Comparison of ENCODE assay signal across 17 cellular contexts in genomic region chr1:72724951-72725863, GRCh38.
A peak's percentile ranks its signal among the peaks of the same experiment; 100 is the strongest.
DNase-seq lines count a peak whose midpoint lies in the region; ATAC-seq, FAIRE-seq and TF ChIP-seq lines count a peak whose summit lies in the region.
"Had no signal": no experiment of that assay in that cellular context is flagged by ENCODE, and none has a peak within 500 bp of the region (broad histone marks: within the 10 kb centered on the region; RNA-seq: fewer than 3 reads in every experiment).

No MANE protein-coding gene starts in this region.

- no peaks in the 10 kb centered on the region for H3K79me2 ChIP-seq in GM23338 (replicated peaks; ENCODE audit: insufficient read depth)

- H3K9me3 ChIP-seq in endodermal cell (ENCODE audit: control insufficient read depth, low read length) (no peaks in the 10 kb centered on the region), breast epithelium (no peaks in the 10 kb centered on the region)
- H3K9me3 ChIP-seq: adrenal gland had no signal

- H3K27ac Mint-ChIP-seq in GM23338 (no peak overlapping the region), endodermal cell (no peak overlapping the region), neural crest cell (ENCODE audit: unreplicated experiment) (no peak overlapping the region)
- H3K27ac Mint-ChIP-seq: activated CD4-positive, alpha-beta memory T cell treated with anti-CD3 and anti-CD28 coated beads for 36 hours; activated T-cell treated with anti-CD3 and anti-CD28 coated beads, Interleukin-2, amount 50 U/mL, for 72 hours had no signal

- FAIRE-seq in urothelium cell line (lab: Jason Lieb, UNC): no peak

- H3K9me3 Mint-ChIP-seq in GM23338 (no peaks in the 10 kb centered on the region), endodermal cell (peaks cover 3% of the 10 kb centered on the region), neural crest cell (peaks cover 4% of the 10 kb centered on the region)

- peak; percentile 83 for DNase-seq in GM23338 (ENCODE audit: low spot score)
- DNase-seq in endodermal cell: peak; percentile 88
- DNase-seq in neural crest cell (ENCODE audit: low read depth, low spot score): peak; percentile 3
- no peak for DNase-seq in urothelium cell line (ENCODE audit: low spot score)
- no peak for DNase-seq in NCI-H187 treated with DMSO at 0.1 percent for 48 hours (lab: John Stamatoyannopoulos, UW)
- no peak for DNase-seq in breast epithelium (ENCODE audit: low spot score in 2 of 2)
- DNase-seq: activated CD4-positive, alpha-beta memory T cell treated with anti-CD3 and anti-CD28 coated beads for 36 hours; activated T-cell treated with anti-CD3 and anti-CD28 coated beads, Interleukin-2, amount 50 U/mL, for 72 hours; adrenal gland; AML-193; mesenchymal stem cell; NCI-H510A; stimulated activated CD4-positive, alpha-beta T cell treated with anti-CD3 and anti-CD28 coated beads, Interleukin-2, amount 100 ng/mL, for 24 hours; substantia nigra; SW 1271 had no signal

- H3K9ac ChIP-seq in endodermal cell (ENCODE audit: extremely low read depth, low read length, poor library complexity, severe bottlenecking): no peak overlapping the region

- H3F3A ChIP-seq in GM23338 (replicated peaks; ENCODE audit: low read depth): no peaks in the 10 kb centered on the region

- H3K27me3 Mint-ChIP-seq in GM23338 (ENCODE audit: insufficient read depth, low read depth, poor library complexity) (no peaks in the 10 kb centered on the region), endodermal cell (ENCODE audit: insufficient read depth) (no peaks in the 10 kb centered on the region), neural crest cell (ENCODE audit: low read depth) (no peaks in the 10 kb centered on the region)
- H3K27me3 Mint-ChIP-seq: activated CD4-positive, alpha-beta memory T cell treated with anti-CD3 and anti-CD28 coated beads for 36 hours had no signal

- H3K4me1 ChIP-seq in GM23338 (ENCODE audit: insufficient read depth) (peaks cover 5% of the 10 kb centered on the region; the same call in 1 of the 2 replicates), endodermal cell (ENCODE audit: control insufficient read depth, insufficient read depth, low read length) (no peaks in the 10 kb centered on the region), breast epithelium (no peaks in the 10 kb centered on the region)
- H3K4me1 ChIP-seq: adrenal gland had no signal

- H3K27me3 ChIP-seq in GM23338 (ENCODE audit: insufficient read depth): no peaks in the 10 kb centered on the region
- no peaks in the 10 kb centered on the region for H3K27me3 ChIP-seq in endodermal cell (ENCODE audit: control insufficient read depth, insufficient read depth, low read length, poor library complexity, severe bottlenecking)
- H3K27me3 ChIP-seq in breast epithelium: no peaks in the 10 kb centered on the region
- H3K27me3 ChIP-seq: adrenal gland had no signal

- H3K4me3 Mint-ChIP-seq in GM23338 (no peak overlapping the region), endodermal cell (no peak overlapping the region), neural crest cell (no peak overlapping the region)
- H3K4me3 Mint-ChIP-seq: activated CD4-positive, alpha-beta memory T cell treated with anti-CD3 and anti-CD28 coated beads for 36 hours; activated T-cell treated with anti-CD3 and anti-CD28 coated beads, Interleukin-2, amount 50 U/mL, for 72 hours had no signal

- H3K27ac ChIP-seq in C4-2B (no peak overlapping the region), GM23338 (ENCODE audit: low read depth) (no peak overlapping the region), endodermal cell (ENCODE audit: low read depth, low read length) (no peak overlapping the region), breast epithelium (no peak overlapping the region)
- H3K27ac ChIP-seq: adrenal gland had no signal

- no peak overlapping the region for H3K4me3 ChIP-seq in GM23338
- H3K4me3 ChIP-seq in endodermal cell (ENCODE audit: low read length): no peak overlapping the region
- no peak overlapping the region for H3K4me3 ChIP-seq in breast epithelium
- H3K4me3 ChIP-seq: adrenal gland had no signal

- intact Hi-C loops in breast epithelium (cut with DNase I; ENCODE audit: low total_unique reads): no loop called here

- no peak overlapping the region for H3K4me2 ChIP-seq in GM23338

- WGBS in endodermal cell (ENCODE audit: insufficient coverage in 1 of 2, insufficient read length in 1 of 2), 2 experiments: 90 to 100% methylated on average over 4 to 17 of the region's 17 CpGs

- H3K4me1 Mint-ChIP-seq in GM23338 (peaks cover 2% of the 10 kb centered on the region; the same call in 1 of the 3 replicates), endodermal cell (no peaks in the 10 kb centered on the region), neural crest cell (no peaks in the 10 kb centered on the region)

- TF ChIP-seq CTCF in C4-2B (conservative IDR thresholded peaks at IDR 0.05) (0 out of 2 replicates have a peak, but pooled peaks have one; percentile 13), GM23338 (conservative IDR thresholded peaks at IDR 0.05; ENCODE audit: low read depth in 2 of 2) (peak; percentile 69 to 90), endodermal cell (conservative IDR thresholded peaks at IDR 0.05) (peak; percentile 88), neural crest cell (conservative IDR thresholded peaks at IDR 0.05) (peak; percentile 29), breast epithelium (IDR thresholded peaks at IDR 0.05) (no peak)

- no peak for TF ChIP-seq POLR2A in breast epithelium (IDR thresholded peaks at IDR 0.05)

- ATAC-seq in GM23338 (peak; percentile 99), HG02938 (IDR thresholded peaks at IDR 0.05; ENCODE audit: unreplicated experiment) (no peak)
- ATAC-seq: activated T-cell treated with anti-CD3 and anti-CD28 coated beads, Interleukin-2, amount 50 U/mL, for 72 hours had no signal

- H3K36me3 Mint-ChIP-seq in GM23338 (ENCODE audit: low read depth) (no peaks in the 10 kb centered on the region), endodermal cell (ENCODE audit: low read depth) (peaks cover 7% of the 10 kb centered on the region), neural crest cell (ENCODE audit: low read depth) (no peaks in the 10 kb centered on the region)
- H3K36me3 Mint-ChIP-seq: activated CD4-positive, alpha-beta memory T cell treated with anti-CD3 and anti-CD28 coated beads for 36 hours had no signal

- H2AFZ ChIP-seq in GM23338: 0 out of 2 replicates have a peak overlapping the region, but pooled peaks have one; percentile 5

- H3K9me2 ChIP-seq in GM23338 (ENCODE audit: insufficient read depth): no peaks in the 10 kb centered on the region

- H3K36me3 ChIP-seq in GM23338 (ENCODE audit: insufficient read depth) (no peaks in the 10 kb centered on the region), endodermal cell (ENCODE audit: control insufficient read depth, insufficient read depth, low read length) (no peaks in the 10 kb centered on the region), breast epithelium (no peaks in the 10 kb centered on the region)

- no peaks in the 10 kb centered on the region for H4K20me1 ChIP-seq in GM23338 (replicated peaks; ENCODE audit: insufficient read depth)

Comparison
In these comparisons a context has a peak if more than half of its experiments do, and no peak if none do; other contexts are left out.
1. CTCF ChIP-seq: peak in C4-2B (single experiment), GM23338 (2 of 2), endodermal cell (single experiment) and neural crest cell (single experiment); none in breast epithelium (0 of 3).
2. DNase-seq: peak in GM23338 (single experiment), endodermal cell (single experiment) and neural crest cell (single experiment); none in urothelium cell line (single experiment), NCI-H187 treated with DMSO at 0.1 percent for 48 hours (single experiment) and breast epithelium (0 of 2).